In the genomic region with DNA sequence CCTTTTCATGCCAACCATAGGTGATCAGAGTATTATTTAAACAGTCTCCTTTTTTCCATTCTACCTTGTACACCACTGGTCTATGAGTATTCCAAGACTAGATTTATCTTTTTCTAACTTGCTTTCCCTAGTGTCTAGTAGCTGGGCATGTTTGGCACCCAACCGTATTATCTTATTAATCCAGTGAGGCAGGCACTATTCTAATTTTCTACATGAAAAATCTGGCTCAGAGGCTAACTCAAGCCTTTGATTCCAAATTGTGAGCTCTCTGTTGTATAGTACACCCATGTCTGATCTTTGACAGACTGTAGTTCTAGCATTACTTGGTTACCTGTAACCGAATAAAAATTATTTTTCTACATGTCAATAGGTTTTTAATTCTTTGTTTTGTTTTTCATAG, we compare ENCODE assay signal across 27 cellular contexts.
"Had no signal": no experiment of that assay in that cellular context is flagged by ENCODE, and none has a peak within 500 bp of the region (broad histone marks: within the 10 kb centered on the region; RNA-seq: fewer than 3 reads in every experiment).

No MANE protein-coding gene starts in this region.

- DNase-seq: activated B cell treated with CpG ODN at 0.5 μM for 24 hours; activated CD4-positive, alpha-beta memory T cell treated with anti-CD3 and anti-CD28 coated beads for 36 hours; activated CD4-positive, alpha-beta T cell treated with anti-CD3 and anti-CD28 coated beads for 4 hours; activated CD4-positive, alpha-beta T cell treated with anti-CD3 and anti-CD28 coated beads, Interleukin-2, amount 10 ng/mL, durations not matched to agents 24 days and 14 days; activated CD4-positive, alpha-beta T cell treated with anti-CD3 and anti-CD28 coated beads, Interleukin-2, amount 50 U/mL, for 1 hour; activated CD4-positive, alpha-beta T cell treated with anti-CD3 and anti-CD28 coated beads, Interleukin-2, amount 50 U/mL, for 4 hours; activated CD4-positive, CD25-positive, alpha-beta regulatory T cell treated with anti-CD3 and anti-CD28 coated beads, Interleukin-2, amount 50 U/mL, for 72 hours; activated CD8-positive, alpha-beta memory T cell treated with anti-CD3 and anti-CD28 coated beads, Interleukin-2, amount 50 U/mL, for 4 hours; activated CD8-positive, alpha-beta T cell treated with anti-CD3 and anti-CD28 coated beads for 36 hours; activated effector memory CD4-positive, alpha-beta T cell treated with Interleukin-2 at 50 U/mL for 16 hours; activated gamma-delta T cell; activated naive CD4-positive, alpha-beta T cell treated with anti-CD3 and anti-CD28 coated beads, Interleukin-2, amount 10 ng/mL, durations not matched to agents 7 days and 5 days; activated naive CD4-positive, alpha-beta T cell treated with Interleukin-2 at 50 U/mL for 16 hours; activated naive CD8-positive, alpha-beta T cell treated with anti-CD3 and anti-CD28 coated beads, Interleukin-2, amount 10 ng/mL, durations not matched to agents 7 days and 5 days; activated naive CD8-positive, alpha-beta T cell treated with anti-CD3 and anti-CD28 coated beads, Interleukin-2, amount 50 U/mL, for 24 hours; activated T-cell treated with anti-CD3 and anti-CD28 coated beads, Interleukin-2, amount 50 U/mL, for 24 hours; activated T-cell treated with anti-CD3 and anti-CD28 coated beads, Interleukin-2, amount 50 U/mL, for 48 hours; amygdala; anterior cingulate cortex; T-helper 1 cell; T-helper 2 cell; T-helper 9 cell had no signal

- H3K9me3 ChIP-seq: ascending aorta had no signal

- H3K4me3 ChIP-seq: ascending aorta, cardiac muscle cell had no signal

- ATAC-seq: activated CD8-positive, alpha-beta T cell treated with anti-CD3 and anti-CD28 coated beads for 36 hours; activated naive CD8-positive, alpha-beta T cell treated with anti-CD3 and anti-CD28 coated beads, Interleukin-2, amount 50 U/mL, for 24 hours had no signal

- H3K4me1 ChIP-seq: ascending aorta had no signal

- H3K36me3 ChIP-seq: ascending aorta, cardiac muscle cell had no signal

- H3K27me3 ChIP-seq: ascending aorta, cardiac muscle cell had no signal

- H3K27ac ChIP-seq: ascending aorta, cardiac muscle cell, VCaP had no signal

- FAIRE-seq: bronchial epithelial cell, TTC549 had no signal
